26 cellular contexts compared by ENCODE assay signal in genomic region chr11:22371188-22371587, GRCh38. TPM values are rescaled to one million over a fixed set of nuclear protein-coding genes. Genes with fewer than 3 reads are reported as not detected.
A peak's percentile ranks its signal among the peaks of the same experiment; 100 is the strongest.
DNase-seq lines count a peak whose midpoint lies in the region; ATAC-seq and TF ChIP-seq lines count a peak whose summit lies in the region.
"Had no signal": no experiment of that assay in that cellular context is flagged by ENCODE, and none has a peak within 500 bp of the region (broad histone marks: within the 10 kb centered on the region; RNA-seq: fewer than 3 reads in every experiment).

No MANE protein-coding gene starts in this region.

- no peak overlapping the region for H3K18ac ChIP-seq in neuronal stem cell (ENCODE audit: low read length)

- no peak overlapping the region for H4K91ac ChIP-seq in neuronal stem cell (ENCODE audit: low read depth, low read length, poor library complexity)

- H3K36me3 ChIP-seq in iPS-20b (ENCODE audit: insufficient read depth, low read depth, low read length) (no peaks in the 10 kb centered on the region), neuronal stem cell (replicated peaks in 1 of 2; ENCODE audit: control insufficient read depth in 2 of 2, insufficient read depth in 2 of 2, low read length in 2 of 2) (no peaks in the 10 kb centered on the region)
- H3K36me3 ChIP-seq: BLaER1 treated with 17β-estradiol and CSF1 and Interleukin-3, amounts not matched to agents 10 nM and 100 nM; SJCRH30 had no signal

- no peak overlapping the region for H2BK15ac ChIP-seq in neuronal stem cell (ENCODE audit: low read length)

- no peak overlapping the region for H3K4me2 ChIP-seq in neuronal stem cell (ENCODE audit: insufficient read depth, low read length, poor library complexity, severe bottlenecking)
- H3K4me2 ChIP-seq: BLaER1 treated with 17β-estradiol and CSF1 and Interleukin-3, amounts not matched to agents 10 nM and 100 nM; KMS-11 had no signal

- H3K9ac ChIP-seq in iPS-20b (ENCODE audit: low read depth, low read length): no peak overlapping the region
- H3K9ac ChIP-seq in neuronal stem cell (ENCODE audit: low read depth, low read length, poor library complexity): no peak overlapping the region
- H3K9ac ChIP-seq: BLaER1 treated with 17β-estradiol and CSF1 and Interleukin-3, amounts not matched to agents 10 nM and 100 nM; KMS-11 had no signal

- H3K4me1 ChIP-seq in iPS-20b (ENCODE audit: insufficient read depth, low read length) (peaks cover 19% of the 10 kb centered on the region; the same call in 1 of the 2 replicates), neuronal stem cell (ENCODE audit: control insufficient read depth in 2 of 2, insufficient read depth in 1 of 2, low read depth in 1 of 2, low read length in 2 of 2) (peaks cover 2 to 12% of the 10 kb centered on the region in 2 donors)
- H3K4me1 ChIP-seq: BLaER1 treated with 17β-estradiol and CSF1 and Interleukin-3, amounts not matched to agents 10 nM and 100 nM; Caco-2; SJCRH30 had no signal

- no peaks in the 10 kb centered on the region for H3K27me3 Mint-ChIP-seq in WTC11 (ENCODE audit: low read depth)
- no peaks in the 10 kb centered on the region for H3K27me3 Mint-ChIP-seq in stimulated activated naive B cell treated with anti-CD40 and anti-IgM and Interleukin-4, amounts not matched to agents 10 μg/mL and 1 μg/mL and 100 μg/mL, for 72 hours

- H3K27me3 ChIP-seq in iPS-20b (ENCODE audit: insufficient read depth, low read length): no peaks in the 10 kb centered on the region
- H3K27me3 ChIP-seq in neuronal stem cell (ENCODE audit: control insufficient read depth in 3 of 3, insufficient read depth in 3 of 3, low read depth in 1 of 3, low read length in 3 of 3): no peaks in the 10 kb centered on the region
- H3K27me3 ChIP-seq: BLaER1 treated with 17β-estradiol and CSF1 and Interleukin-3, amounts not matched to agents 10 nM and 100 nM; SJCRH30 had no signal

- no peak overlapping the region for H2BK12ac ChIP-seq in neuronal stem cell (ENCODE audit: low read length)

- POLR2A ChIA-PET in WTC11 (lab: Charles Lee): no interaction called here

- peak; percentile 99 for ATAC-seq in WTC11
- no peak for ATAC-seq in stimulated activated naive B cell treated with anti-CD40 and anti-IgM and Interleukin-4, amounts not matched to agents 10 μg/mL and 1 μg/mL and 100 μg/mL, for 72 hours (replicated peaks)

- no peak overlapping the region for H3K23ac ChIP-seq in neuronal stem cell (ENCODE audit: low read depth, low read length, poor library complexity)

- H3K9me3 ChIP-seq in iPS-20b (ENCODE audit: insufficient read depth, low read depth, low read length): no peaks in the 10 kb centered on the region
- no peaks in the 10 kb centered on the region for H3K9me3 ChIP-seq in neuronal stem cell (replicated peaks in 1 of 2; ENCODE audit: control insufficient read depth in 2 of 2, insufficient read depth in 1 of 2, low read depth in 1 of 2, low read length in 2 of 2)
- H3K9me3 ChIP-seq: BLaER1 treated with 17β-estradiol and CSF1 and Interleukin-3, amounts not matched to agents 10 nM and 100 nM; Caco-2; SJCRH30 had no signal

- no peak overlapping the region for H3K4ac ChIP-seq in neuronal stem cell (ENCODE audit: low read length)

- no peak for TF ChIP-seq CTCF in WTC11 (IDR thresholded peaks at IDR 0.05)

- H3K27ac Mint-ChIP-seq in WTC11: peak overlapping the region; percentile 89
- H3K27ac Mint-ChIP-seq in stimulated activated naive B cell treated with anti-CD40 and anti-IgM and Interleukin-4, amounts not matched to agents 10 μg/mL and 1 μg/mL and 100 μg/mL, for 72 hours: no peak overlapping the region
- H3K27ac Mint-ChIP-seq: CD4-positive, alpha-beta memory T cell; HFFc6 had no signal

- no peak overlapping the region for H2BK5ac ChIP-seq in neuronal stem cell (ENCODE audit: low read length)

- H3K9me3 Mint-ChIP-seq in WTC11: no peaks in the 10 kb centered on the region
- no peaks in the 10 kb centered on the region for H3K9me3 Mint-ChIP-seq in stimulated activated naive B cell treated with anti-CD40 and anti-IgM and Interleukin-4, amounts not matched to agents 10 μg/mL and 1 μg/mL and 100 μg/mL, for 72 hours

- H3K36me3 Mint-ChIP-seq in WTC11: no peaks in the 10 kb centered on the region
- no peaks in the 10 kb centered on the region for H3K36me3 Mint-ChIP-seq in stimulated activated naive B cell treated with anti-CD40 and anti-IgM and Interleukin-4, amounts not matched to agents 10 μg/mL and 1 μg/mL and 100 μg/mL, for 72 hours
- H3K36me3 Mint-ChIP-seq: CD4-positive, alpha-beta memory T cell had no signal

- peak; percentile 5 for DNase-seq in DMS53 (lab: John Stamatoyannopoulos, UW)
- no peak for DNase-seq in DMS53 treated with DMSO at 0.1 percent for 48 hours (lab: John Stamatoyannopoulos, UW; ENCODE audit: unreplicated experiment)
- no peak for DNase-seq in WTC11 (ENCODE audit: low spot score)
- peak; percentile 32 for DNase-seq in neuronal stem cell (ENCODE audit: low spot score)
- DNase-seq in occipital lobe (lab: John Stamatoyannopoulos, UW): no peak
- DNase-seq in activated T-cell treated with anti-CD3 and anti-CD28 coated beads, Interleukin-2, amount 50 U/mL, for 48 hours: no peak
- no peak for DNase-seq in stimulated activated naive B cell treated with anti-CD40 and anti-IgM and Interleukin-4, amounts not matched to agents 10 μg/mL and 1 μg/mL and 100 μg/mL, for 72 hours
- DNase-seq: ACHN; Caco-2; CD4-positive, alpha-beta memory T cell; DMS 273 treated with DMSO at 0.1 percent for 48 hours; HFFc6; IMR-90; NCI-H1105; NCI-H146; NCI-H2029; NCI-H2171; NCI-H524 treated with DMSO at 0.1 percent for 48 hours; NCI-H82; OCI-M1; SJCRH30 had no signal

- WGBS in neuronal stem cell (ENCODE audit: extremely low coverage in 2 of 2, insufficient read length in 2 of 2, insufficient replicate concordance in 1 of 2), 2 donors: no CpG with 5 or more reads among the region's 4 CpGs

- H4K8ac ChIP-seq in neuronal stem cell (ENCODE audit: low read depth, low read length): no peak overlapping the region

- H3K4me1 Mint-ChIP-seq in WTC11: peaks cover 30% of the 10 kb centered on the region
- no peaks in the 10 kb centered on the region for H3K4me1 Mint-ChIP-seq in stimulated activated naive B cell treated with anti-CD40 and anti-IgM and Interleukin-4, amounts not matched to agents 10 μg/mL and 1 μg/mL and 100 μg/mL, for 72 hours
- H3K4me1 Mint-ChIP-seq: CD4-positive, alpha-beta memory T cell had no signal

- H2AFZ ChIP-seq in neuronal stem cell (ENCODE audit: low read length): no peak overlapping the region

- H3K79me1 ChIP-seq in neuronal stem cell (ENCODE audit: low read depth, low read length): no peaks in the 10 kb centered on the region

- H3K4me3 Mint-ChIP-seq in WTC11: peak overlapping the region; percentile 25
- no peak overlapping the region for H3K4me3 Mint-ChIP-seq in stimulated activated naive B cell treated with anti-CD40 and anti-IgM and Interleukin-4, amounts not matched to agents 10 μg/mL and 1 μg/mL and 100 μg/mL, for 72 hours
- H3K4me3 Mint-ChIP-seq: CD4-positive, alpha-beta memory T cell; HFFc6 had no signal

- no peak overlapping the region for H2AK5ac ChIP-seq in neuronal stem cell (ENCODE audit: low read depth, low read length)

- no peak overlapping the region for H3K14ac ChIP-seq in neuronal stem cell (ENCODE audit: low read length)

- no peak overlapping the region for H2BK120ac ChIP-seq in neuronal stem cell (ENCODE audit: low read depth, low read length)

- H3K27ac ChIP-seq in iPS-20b (ENCODE audit: low read length) (no peak overlapping the region), neuronal stem cell (replicated peaks; ENCODE audit: low read length) (peak overlapping the region; percentile 25)
- H3K27ac ChIP-seq: 22Rv1; BLaER1 treated with 17β-estradiol and CSF1 and Interleukin-3, amounts not matched to agents 10 nM and 100 nM; KMS-11; SJCRH30 had no signal

- peak overlapping the region; percentile 31; the same call in 1 of the 2 replicates for H3K4me3 ChIP-seq in iPS-20b (ENCODE audit: low read length)
- H3K4me3 ChIP-seq in neuronal stem cell (ENCODE audit: low read length in 2 of 2): no peak overlapping the region
- H3K4me3 ChIP-seq: BLaER1 treated with 17β-estradiol and CSF1 and Interleukin-3, amounts not matched to agents 10 nM and 100 nM; SJCRH30 had no signal

- CTCF ChIA-PET in WTC11 (lab: Charles Lee): interaction anchor here (1.2 to 1.3 kb wide), 4 partner anchors 25 to 416 kb away, joined by 3 to 6 read pairs (median 4); no protein-coding TSS in a partner anchor

TF ChIP-seq in WTC11, 78 proteins besides CTCF, POLR2A, EP300 and RAD21 (continues in another document):
- TF ChIP-seq, protein P1, sequence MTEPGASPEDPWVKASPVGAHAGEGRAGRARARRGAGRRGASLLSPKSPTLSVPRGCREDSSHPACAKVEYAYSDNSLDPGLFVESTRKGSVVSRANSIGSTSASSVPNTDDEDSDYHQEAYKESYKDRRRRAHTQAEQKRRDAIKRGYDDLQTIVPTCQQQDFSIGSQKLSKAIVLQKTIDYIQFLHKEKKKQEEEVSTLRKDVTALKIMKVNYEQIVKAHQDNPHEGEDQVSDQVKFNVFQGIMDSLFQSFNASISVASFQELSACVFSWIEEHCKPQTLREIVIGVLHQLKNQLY (CRISPR knock-in tag; IDR thresholded peaks at IDR 0.05): no peak
- 0 out of 2 replicates have a peak, but pooled peaks have one; percentile 8 for TF ChIP-seq SP1 (CRISPR knock-in tag; conservative IDR thresholded peaks at IDR 0.05)
- no peak for TF ChIP-seq NR3C1 (CRISPR knock-in tag; conservative IDR thresholded peaks at IDR 0.05; ENCODE audit: low read depth)
- no peak for TF ChIP-seq ZNF281 (CRISPR knock-in tag; IDR thresholded peaks at IDR 0.05)
- TF ChIP-seq EMX1 (CRISPR knock-in tag; IDR thresholded peaks at IDR 0.05): no peak

RNA-seq across cellular contexts. Expression of gene SLC17A6, which starts 33.0 kb away (rescaled TPM):
- total RNA-seq in WTC11 (2021) (0.11 to 0.24 TPM (median 0.14 TPM) in 3 replicates), occipital lobe (21.2 TPM)
- polyA plus RNA-seq in neuronal stem cell (2013, experiment 1 of 2): not detected
- not detected for polyA plus RNA-seq in neuronal stem cell (2013, experiment 2 of 2)
- total RNA-seq: Caco-2; CD4-positive, alpha-beta memory T cell; Daoy; HFFc6; IMR-90; SJCRH30 had no signal
- polyA plus RNA-seq: CD4-positive, alpha-beta memory T cell; IMR-90 had no signal

Comparison
In these comparisons a context has a peak if more than half of its experiments do, and no peak if none do; other contexts are left out.
1. DNase-seq: peak in DMS53 (single experiment) and neuronal stem cell (single experiment); none in DMS53 treated with DMSO at 0.1 percent for 48 hours (single experiment), WTC11 (single experiment), occipital lobe (single experiment), activated T-cell treated with anti-CD3 and anti-CD28 coated beads, Interleukin-2, amount 50 U/mL, for 48 hours (0 of 2) and stimulated activated naive B cell treated with anti-CD40 and anti-IgM and Interleukin-4, amounts not matched to agents 10 μg/mL and 1 μg/mL and 100 μg/mL, for 72 hours (single experiment).
2. RNA of gene SLC17A6, which starts 33.0 kb away (total RNA-seq): 21.2 TPM in occipital lobe (single experiment); 0.11 to 0.24 TPM in WTC11; every median in the first group is over 10 times any median in the second.